20 cellular contexts compared by ENCODE assay signal in genomic region chr4:135497563-135498152, GRCh38.
A peak's percentile ranks its signal among the peaks of the same experiment; 100 is the strongest.
DNase-seq lines count a peak whose midpoint lies in the region; FAIRE-seq and TF ChIP-seq lines count a peak whose summit lies in the region.
"Had no signal": no experiment of that assay in that cellular context is flagged by ENCODE, and none has a peak within 500 bp of the region (broad histone marks: within the 10 kb centered on the region; RNA-seq: fewer than 3 reads in every experiment).

No MANE protein-coding gene starts in this region.

- TF ChIP-seq EP300 in H1 (IDR thresholded peaks at IDR 0.05; ENCODE audit: borderline replicate concordance in 1 of 2, low read depth in 2 of 2, low read length in 2 of 2), result no peak

- H3K27ac Mint-ChIP-seq in H9 (peak overlapping the region in 2 of 3 experiments; percentile 62 to 89; a peak in 3 of 7 replicates), neural crest cell (ENCODE audit: unreplicated experiment) (peak overlapping the region; percentile 35)
- no peak overlapping the region for H3K27ac Mint-ChIP-seq in activated T-cell treated with anti-CD3 and anti-CD28 coated beads, Interleukin-2, amount 50 U/mL, for 24 hours
- H3K27ac Mint-ChIP-seq: CD8-positive, alpha-beta T cell; HFFc6 had no signal

- CTCF ChIA-PET in H1 (lab: Charles Lee; ENCODE audit: partially characterized antibody), result interaction anchor here (1.2 kb wide), 1 partner anchor 9 kb away, joined by 4 read pairs; no protein-coding TSS in a partner anchor

- no peak overlapping the region for H2BK15ac ChIP-seq in H9 (ENCODE audit: low read depth, low read length)
- H2BK15ac ChIP-seq in H1 (ENCODE audit: low read length), result no peak overlapping the region

- H3K27me3 ChIP-seq in H9 (ENCODE audit: insufficient read depth, low read length) (no peaks in the 10 kb centered on the region), KMS-11 (ENCODE audit: insufficient read depth, low read depth) (no peaks in the 10 kb centered on the region), H1 (replicated peaks in 1 of 4; ENCODE audit: control insufficient read depth in 3 of 4, extremely low read depth in 1 of 4, insufficient read depth in 3 of 4, low read length in 3 of 4) (no peaks in the 10 kb centered on the region)
- H3K27me3 ChIP-seq: BE2C had no signal

- H3K18ac ChIP-seq in H9 (ENCODE audit: insufficient read length, low read depth, low read length) (no peak overlapping the region), H1 (ENCODE audit: extremely low read depth, low read length) (no peak overlapping the region)

- no peaks in the 10 kb centered on the region for H3K79me1 ChIP-seq in H9 (ENCODE audit: insufficient read depth, low read depth, low read length, poor library complexity, severe bottlenecking)
- H3K79me1 ChIP-seq in H1 (ENCODE audit: low read depth, low read length), result no peaks in the 10 kb centered on the region

- no peak overlapping the region for H4K5ac ChIP-seq in H9 (ENCODE audit: insufficient read length, low read depth, low read length)
- H4K5ac ChIP-seq in H1 (ENCODE audit: insufficient read length, low read depth, low read length), result no peak overlapping the region

- H3K23me2 ChIP-seq in H9 (ENCODE audit: insufficient read length, low read depth, low read length, poor library complexity, severe bottlenecking) (no peaks in the 10 kb centered on the region), H1 (ENCODE audit: low read depth, low read length) (no peaks in the 10 kb centered on the region)

- no peaks in the 10 kb centered on the region for H3K27me3 Mint-ChIP-seq in H9 (ENCODE audit: low read depth)
- H3K27me3 Mint-ChIP-seq in neural crest cell (ENCODE audit: low read depth), result no peaks in the 10 kb centered on the region
- H3K27me3 Mint-ChIP-seq in activated T-cell treated with anti-CD3 and anti-CD28 coated beads, Interleukin-2, amount 50 U/mL, for 24 hours, result no peaks in the 10 kb centered on the region

- no peak overlapping the region for H3K56ac ChIP-seq in H9 (ENCODE audit: insufficient read length, low read depth, low read length)
- no peak overlapping the region for H3K56ac ChIP-seq in H1 (replicated peaks; ENCODE audit: insufficient read length, low read depth, low read length)

- no peak for TF ChIP-seq POLR2A in H1 (IDR thresholded peaks at IDR 0.05; ENCODE audit: control extremely low read depth in 1 of 2, low read depth in 2 of 2, low read length in 2 of 2)

- no peaks in the 10 kb centered on the region for H3K9me3 Mint-ChIP-seq in H9
- peaks cover 3% of the 10 kb centered on the region for H3K9me3 Mint-ChIP-seq in neural crest cell
- peaks cover 21% of the 10 kb centered on the region for H3K9me3 Mint-ChIP-seq in activated T-cell treated with anti-CD3 and anti-CD28 coated beads, Interleukin-2, amount 50 U/mL, for 24 hours
- H3K9me3 Mint-ChIP-seq: HFFc6 had no signal

- FAIRE-seq in H1 (lab: Jason Lieb, UNC), result no peak
- FAIRE-seq: A549, D721Med, K562 had no signal

- H2BK20ac ChIP-seq in H9 (ENCODE audit: low read depth, low read length, poor library complexity, severe bottlenecking) (no peak overlapping the region), H1 (ENCODE audit: low read length) (no peak overlapping the region)

- H3K36me3 ChIP-seq in KMS-11 (ENCODE audit: insufficient read depth) (no peaks in the 10 kb centered on the region), H1 (ENCODE audit: control insufficient read depth in 2 of 4, insufficient read depth in 4 of 4, low read length in 3 of 4) (no peaks in the 10 kb centered on the region)
- H3K36me3 ChIP-seq: BE2C had no signal

- H3K27ac ChIP-seq in H9 (ENCODE audit: insufficient read length, low read depth, low read length) (no peak overlapping the region), KMS-11 (no peak overlapping the region), H1 (ENCODE audit: low read depth, low read length) (no peak overlapping the region)
- H3K27ac ChIP-seq: A549, C4-2B had no signal

- no peaks in the 10 kb centered on the region for H3K4me1 ChIP-seq in H9 (ENCODE audit: insufficient read depth, low read length)
- H3K4me1 ChIP-seq in KMS-11 (ENCODE audit: low read depth, poor library complexity, severe bottlenecking), result peaks cover 18% of the 10 kb centered on the region
- H3K4me1 ChIP-seq in H1 (replicated peaks in 1 of 4; ENCODE audit: control insufficient read depth in 3 of 4, insufficient read depth in 4 of 4, low read length in 3 of 4), result no peaks in the 10 kb centered on the region
- H3K4me1 ChIP-seq: A549, BE2C had no signal

- H3K9ac ChIP-seq in H9 (ENCODE audit: extremely low read depth, insufficient read length, low read length) (no peak overlapping the region), KMS-11 (no peak overlapping the region), H1 (replicated peaks in 1 of 4; ENCODE audit: extremely low read depth in 1 of 4, low read depth in 3 of 4, low read length in 3 of 4) (no peak overlapping the region)

- DNase-seq in H9 (no peak), H1 (ENCODE audit: low read depth in 1 of 2, low spot score in 2 of 2) (no peak), neural crest cell (ENCODE audit: low read depth, low spot score) (no peak), NCI-H748 treated with DMSO at 0.1 percent for 48 hours (lab: John Stamatoyannopoulos, UW) (no peak), pons (ENCODE audit: low spot score) (no peak)
- no peak for DNase-seq in activated T-cell treated with anti-CD3 and anti-CD28 coated beads, Interleukin-2, amount 50 U/mL, for 24 hours
- DNase-seq: BE2C; CD8-positive, alpha-beta T cell; COR-L47; DMS153; DMS79 treated with DMSO at 0.1 percent for 48 hours; GF-D8; GOT3; HCEC 1CT; HFFc6 had no signal

- H3K23ac ChIP-seq in H9 (ENCODE audit: insufficient read length, low read depth, low read length) (no peak overlapping the region), H1 (ENCODE audit: insufficient read length) (no peak overlapping the region)

- H3K36me3 Mint-ChIP-seq in H9 (ENCODE audit: insufficient read depth in 1 of 3, low read depth in 3 of 3), result peaks cover 0 to 5% (median 0%) of the 10 kb centered on the region in 3 experiments; a peak in 1 of 7 replicates
- H3K36me3 Mint-ChIP-seq in neural crest cell (ENCODE audit: low read depth), result no peaks in the 10 kb centered on the region
- no peaks in the 10 kb centered on the region for H3K36me3 Mint-ChIP-seq in activated T-cell treated with anti-CD3 and anti-CD28 coated beads, Interleukin-2, amount 50 U/mL, for 24 hours (ENCODE audit: low read depth)
- H3K36me3 Mint-ChIP-seq: CD8-positive, alpha-beta T cell had no signal

- TF ChIP-seq RAD21 in H1 (IDR thresholded peaks at IDR 0.05 in 1 of 2, conservative IDR thresholded peaks at IDR 0.05 in 1 of 2; ENCODE audit: low read depth in 2 of 2, low read length in 2 of 2), result no peak

- H4K8ac ChIP-seq in H9 (replicated peaks; ENCODE audit: insufficient read length, low read depth, low read length) (no peak overlapping the region), H1 (ENCODE audit: extremely low read depth, insufficient read depth, low read length) (no peak overlapping the region)

- H2BK12ac ChIP-seq in H9 (ENCODE audit: insufficient read length, low read depth, low read length) (no peak overlapping the region), H1 (ENCODE audit: low read depth, low read length) (0 out of 2 replicates have a peak overlapping the region, but pooled peaks have one; percentile 23)

- no peak overlapping the region for H2BK120ac ChIP-seq in H9 (ENCODE audit: low read depth, low read length, poor library complexity, severe bottlenecking)
- H2BK120ac ChIP-seq in H1 (replicated peaks; ENCODE audit: low read depth, low read length), result no peak overlapping the region

- H3K4me2 ChIP-seq in H9 (ENCODE audit: insufficient read depth, insufficient read length, low read length) (no peak overlapping the region), KMS-11 (peak overlapping the region; percentile 41), H1 (ENCODE audit: insufficient read depth in 1 of 2, low read depth in 2 of 2, low read length in 2 of 2) (no peak overlapping the region)
- H3K4me2 ChIP-seq: A549 had no signal

- POLR2A ChIA-PET in H1 (lab: Charles Lee; ENCODE audit: partially characterized antibody), result no interaction called here

- no peak overlapping the region for H3T11ph ChIP-seq in H9 (ENCODE audit: low read length)

- no peak overlapping the region for H3K4ac ChIP-seq in H9 (ENCODE audit: low read depth, low read length)
- H3K4ac ChIP-seq in H1 (replicated peaks; ENCODE audit: insufficient read length, low read depth, low read length), result no peak overlapping the region

- peaks cover 6 to 10% of the 10 kb centered on the region in 2 experiments; a peak in 3 of 4 replicates for H3K4me1 Mint-ChIP-seq in H9
- no peaks in the 10 kb centered on the region for H3K4me1 Mint-ChIP-seq in neural crest cell
- no peaks in the 10 kb centered on the region for H3K4me1 Mint-ChIP-seq in activated T-cell treated with anti-CD3 and anti-CD28 coated beads, Interleukin-2, amount 50 U/mL, for 24 hours (ENCODE audit: low read depth)

- no peak overlapping the region for H3K4me3 ChIP-seq in KMS-11 (IDR thresholded peaks at IDR 0.05; ENCODE audit: insufficient read depth, low read depth, low read length)
- no peak overlapping the region for H3K4me3 ChIP-seq in H1 (ENCODE audit: extremely low read depth in 1 of 4, insufficient read depth in 2 of 4, low read depth in 3 of 4, low read length in 4 of 4)
- H3K4me3 ChIP-seq: A549, K562 had no signal

- TF ChIP-seq CTCF in H9 (conservative IDR thresholded peaks at IDR 0.05), result no peak
- no peak for TF ChIP-seq CTCF in KMS-11 (conservative IDR thresholded peaks at IDR 0.05; ENCODE audit: low read depth, low read length)
- TF ChIP-seq CTCF in H1 (IDR thresholded peaks at IDR 0.05; ENCODE audit: control extremely low read depth in 1 of 3, insufficient read depth in 1 of 3, low read depth in 1 of 3, low read length in 3 of 3), result no peak
- TF ChIP-seq CTCF in neural crest cell (conservative IDR thresholded peaks at IDR 0.05), result no peak

- H3K14ac ChIP-seq in H9 (ENCODE audit: insufficient read depth, low read length) (no peak overlapping the region), H1 (ENCODE audit: insufficient read length) (no peak overlapping the region)

- H2AK5ac ChIP-seq in H9 (ENCODE audit: insufficient read length, low read length) (no peak overlapping the region), H1 (ENCODE audit: low read depth, low read length) (no peak overlapping the region)

- no peaks in the 10 kb centered on the region for H3K9me3 ChIP-seq in H9 (ENCODE audit: control insufficient read depth, low read depth, low read length)
- no peaks in the 10 kb centered on the region for H3K9me3 ChIP-seq in H1 (ENCODE audit: insufficient read depth in 2 of 2, low read depth in 1 of 2, low read length in 1 of 2)
- H3K9me3 ChIP-seq: A549, BE2C had no signal

- WGBS in H9 (ENCODE audit: extremely low coverage, insufficient read length, low lambda C conversion rate), result no CpG with 5 or more reads among the region's 1 CpG
- WGBS in H1 (ENCODE audit: extremely low coverage in 1 of 2, insufficient coverage in 1 of 2, insufficient read length in 1 of 2, insufficient replicate concordance in 2 of 2, low coverage in 1 of 2, low lambda C conversion rate in 2 of 2, missing lambda C conversion rate in 1 of 2), 2 experiments, result 91% methylated on average over 1 of the region's 1 CpG; no CpG with 5 or more reads in 1 of the 2 experiments

- no peaks in the 10 kb centered on the region for H3K79me2 ChIP-seq in H9 (ENCODE audit: insufficient read depth, low read length)
- H3K79me2 ChIP-seq in KMS-11 (ENCODE audit: insufficient read depth, low read depth), result no peaks in the 10 kb centered on the region
- H3K79me2 ChIP-seq in H1 (ENCODE audit: control insufficient read depth in 1 of 2, insufficient read depth in 2 of 2, low read length in 2 of 2), result no peaks in the 10 kb centered on the region

- H2BK5ac ChIP-seq in H9 (ENCODE audit: insufficient read length, low read length), result no peak overlapping the region
- no peak overlapping the region for H2BK5ac ChIP-seq in H1 (ENCODE audit: low read depth, low read length)

- H2AFZ ChIP-seq in H9 (ENCODE audit: low read length) (no peak overlapping the region), KMS-11 (ENCODE audit: low read depth) (no peak overlapping the region; the same call in 1 of the 2 replicates), H1 (ENCODE audit: low read length) (0 out of 2 replicates have a peak overlapping the region, but pooled peaks have one; percentile 19)

- H4K91ac ChIP-seq in H9 (ENCODE audit: insufficient read length, low read depth, low read length), result no peak overlapping the region
- no peak overlapping the region for H4K91ac ChIP-seq in H1 (replicated peaks; ENCODE audit: insufficient read length, low read length)

- H4K20me1 ChIP-seq in H9 (ENCODE audit: control insufficient read depth, insufficient read depth, insufficient read length) (no peaks in the 10 kb centered on the region), KMS-11 (ENCODE audit: insufficient read depth) (no peaks in the 10 kb centered on the region), H1 (replicated peaks in 1 of 2; ENCODE audit: control insufficient read depth in 1 of 2, insufficient read depth in 2 of 2, low read length in 2 of 2) (no peaks in the 10 kb centered on the region)

- H3K4me3 Mint-ChIP-seq in H9 (no peak overlapping the region), neural crest cell (no peak overlapping the region)
- H3K4me3 Mint-ChIP-seq in activated T-cell treated with anti-CD3 and anti-CD28 coated beads, Interleukin-2, amount 50 U/mL, for 24 hours, result no peak overlapping the region
- H3K4me3 Mint-ChIP-seq: CD8-positive, alpha-beta T cell; HFFc6 had no signal
